ENCODE assay signal across 1 cellular context in genomic region chr19:40116075-40116474, GRCh38.
A peak's percentile ranks its signal among the peaks of the same experiment; 100 is the strongest.
TF ChIP-seq lines count a peak whose summit lies in the region.

No MANE protein-coding gene starts in this region.

TF ChIP-seq in HepG2, 621 proteins besides CTCF, POLR2A, EP300 and RAD21 (continued from another document and continues in another):
- peak; percentile 48; the same call in 1 of the 2 replicates for TF ChIP-seq PAXIP1 (CRISPR knock-in tag; conservative IDR thresholded peaks at IDR 0.05)
- TF ChIP-seq NAIF1 (CRISPR knock-in tag; IDR thresholded peaks at IDR 0.05; ENCODE audit: borderline replicate concordance): no peak
- TF ChIP-seq HMGXB4 (CRISPR knock-in tag; IDR thresholded peaks at IDR 0.05; ENCODE audit: borderline replicate concordance in 1 of 2, low read depth in 1 of 2): no peak
- no peak for TF ChIP-seq PCBP2 (optimal IDR thresholded peaks at IDR 0.05; ENCODE audit: low read depth, low read length, poor library complexity, severe bottlenecking)
- no peak for TF ChIP-seq MED1 (CRISPR knock-in tag; IDR thresholded peaks at IDR 0.05)
- TF ChIP-seq ELF4 (CRISPR knock-in tag; IDR thresholded peaks at IDR 0.05; ENCODE audit: borderline replicate concordance): no peak
- no peak for TF ChIP-seq ZNF605 (CRISPR knock-in tag; IDR thresholded peaks at IDR 0.05)
- no peak for TF ChIP-seq ZSCAN20 (CRISPR knock-in tag; IDR thresholded peaks at IDR 0.05; ENCODE audit: borderline replicate concordance)
- TF ChIP-seq AFF4 (CRISPR knock-in tag; IDR thresholded peaks at IDR 0.05): no peak
- TF ChIP-seq PAWR (CRISPR knock-in tag; IDR thresholded peaks at IDR 0.05; ENCODE audit: borderline replicate concordance): no peak
- no peak for TF ChIP-seq HNRNPK (IDR thresholded peaks at IDR 0.05; ENCODE audit: low read depth, low read length, poor library complexity, severe bottlenecking)
- TF ChIP-seq TEAD3 (CRISPR knock-in tag; optimal IDR thresholded peaks at IDR 0.05; ENCODE audit: borderline replicate concordance): no peak
- TF ChIP-seq SOX13 (IDR thresholded peaks at IDR 0.05): no peak
- TF ChIP-seq SOX13 (CRISPR knock-in tag; conservative IDR thresholded peaks at IDR 0.05 in 1 of 2, IDR thresholded peaks at IDR 0.05 in 1 of 2): peak in 1 of 2 experiments; percentile 80; a peak in 1 of 4 replicates
- TF ChIP-seq RFX1 (IDR thresholded peaks at IDR 0.05): no peak
- no peak for TF ChIP-seq ZNF382 (CRISPR knock-in tag; IDR thresholded peaks at IDR 0.05; ENCODE audit: borderline replicate concordance)
- TF ChIP-seq ZFP82 (CRISPR knock-in tag; IDR thresholded peaks at IDR 0.05; ENCODE audit: borderline replicate concordance): no peak
- no peak for TF ChIP-seq ZC3H4 (CRISPR knock-in tag; IDR thresholded peaks at IDR 0.05; ENCODE audit: borderline replicate concordance)
- no peak for TF ChIP-seq ZNF577 (CRISPR knock-in tag; IDR thresholded peaks at IDR 0.05; ENCODE audit: borderline replicate concordance, low read depth)
- TF ChIP-seq GABPA (IDR thresholded peaks at IDR 0.05; ENCODE audit: low read depth, low read length): no peak
- TF ChIP-seq GABPA (CRISPR knock-in tag; IDR thresholded peaks at IDR 0.05; ENCODE audit: low read depth): no peak
- TF ChIP-seq ZNF224 (CRISPR knock-in tag; IDR thresholded peaks at IDR 0.05): no peak
- TF ChIP-seq SOX5 (CRISPR knock-in tag; IDR thresholded peaks at IDR 0.05; ENCODE audit: borderline replicate concordance): peak; percentile 65; the same call in 1 of the 2 replicates
- TF ChIP-seq MTF2 (CRISPR knock-in tag; IDR thresholded peaks at IDR 0.05; ENCODE audit: borderline replicate concordance): no peak
- TF ChIP-seq NONO (IDR thresholded peaks at IDR 0.05): no peak
- TF ChIP-seq NONO (CRISPR knock-in tag; conservative IDR thresholded peaks at IDR 0.05): no peak
- no peak for TF ChIP-seq ZNF160 (CRISPR knock-in tag; IDR thresholded peaks at IDR 0.05)
- TF ChIP-seq ZNF230 (CRISPR knock-in tag; IDR thresholded peaks at IDR 0.05): no peak
- no peak for TF ChIP-seq ETV6 (CRISPR knock-in tag; conservative IDR thresholded peaks at IDR 0.05)
- TF ChIP-seq ZNF362 (CRISPR knock-in tag; IDR thresholded peaks at IDR 0.05; ENCODE audit: borderline replicate concordance): no peak
- no peak for TF ChIP-seq HDAC6 (IDR thresholded peaks at IDR 0.05; ENCODE audit: low read depth, low read length)
- TF ChIP-seq AGO2 (optimal IDR thresholded peaks at IDR 0.05; ENCODE audit: low read depth, low read length): no peak
- no peak for TF ChIP-seq IRF2 (CRISPR knock-in tag; IDR thresholded peaks at IDR 0.05)
- TF ChIP-seq MAZ (IDR thresholded peaks at IDR 0.05; ENCODE audit: borderline replicate concordance, low read depth, low read length): no peak
- no peak for TF ChIP-seq MAZ (CRISPR knock-in tag; IDR thresholded peaks at IDR 0.05; ENCODE audit: low read depth)
- no peak for TF ChIP-seq RFXAP (CRISPR knock-in tag; IDR thresholded peaks at IDR 0.05; ENCODE audit: borderline replicate concordance)
- no peak for TF ChIP-seq HNF4G (IDR thresholded peaks at IDR 0.05; ENCODE audit: borderline replicate concordance, low read depth, low read length)
- no peak for TF ChIP-seq HNF4G (CRISPR knock-in tag; IDR thresholded peaks at IDR 0.05; ENCODE audit: borderline replicate concordance, low read depth)
- no peak for TF ChIP-seq SOX6 (IDR thresholded peaks at IDR 0.05)
- peak; percentile 51; the same call in 1 of the 2 replicates for TF ChIP-seq SOX6 (CRISPR knock-in tag; IDR thresholded peaks at IDR 0.05)
- no peak for TF ChIP-seq ZNF687 (CRISPR knock-in tag; IDR thresholded peaks at IDR 0.05)
- no peak for TF ChIP-seq SETDB1 (CRISPR knock-in tag; IDR thresholded peaks at IDR 0.05; ENCODE audit: borderline replicate concordance)
- no peak for TF ChIP-seq TBX3 (IDR thresholded peaks at IDR 0.05; ENCODE audit: borderline replicate concordance)
- TF ChIP-seq ZFYVE20 (CRISPR knock-in tag; IDR thresholded peaks at IDR 0.05; ENCODE audit: borderline replicate concordance, low read depth): no peak
- no peak for TF ChIP-seq ARNT (IDR thresholded peaks at IDR 0.05)
- TF ChIP-seq ZUFSP (CRISPR knock-in tag; IDR thresholded peaks at IDR 0.05; ENCODE audit: borderline replicate concordance): no peak
- no peak for TF ChIP-seq SIX1 (CRISPR knock-in tag; IDR thresholded peaks at IDR 0.05; ENCODE audit: borderline replicate concordance)
- TF ChIP-seq ZNF317 (CRISPR knock-in tag; IDR thresholded peaks at IDR 0.05): no peak
- no peak for TF ChIP-seq NR0B2 (CRISPR knock-in tag; IDR thresholded peaks at IDR 0.05)
- no peak for TF ChIP-seq ATRX (CRISPR knock-in tag; IDR thresholded peaks at IDR 0.05; ENCODE audit: borderline replicate concordance)
- peak; percentile 57 for TF ChIP-seq HNF4A (CRISPR knock-in tag; IDR thresholded peaks at IDR 0.05)
- 0 out of 2 replicates have a peak, but pooled peaks have one; percentile 24 for TF ChIP-seq FOXA3 (CRISPR knock-in tag; IDR thresholded peaks at IDR 0.05)
- no peak for TF ChIP-seq ZBTB25 (CRISPR knock-in tag; IDR thresholded peaks at IDR 0.05)
- no peak for TF ChIP-seq ZNF251 (CRISPR knock-in tag; IDR thresholded peaks at IDR 0.05)
- no peak for TF ChIP-seq ZNF703 (CRISPR knock-in tag; IDR thresholded peaks at IDR 0.05; ENCODE audit: borderline replicate concordance)
